21 cellular contexts compared by ENCODE assay signal in the genomic region with DNA sequence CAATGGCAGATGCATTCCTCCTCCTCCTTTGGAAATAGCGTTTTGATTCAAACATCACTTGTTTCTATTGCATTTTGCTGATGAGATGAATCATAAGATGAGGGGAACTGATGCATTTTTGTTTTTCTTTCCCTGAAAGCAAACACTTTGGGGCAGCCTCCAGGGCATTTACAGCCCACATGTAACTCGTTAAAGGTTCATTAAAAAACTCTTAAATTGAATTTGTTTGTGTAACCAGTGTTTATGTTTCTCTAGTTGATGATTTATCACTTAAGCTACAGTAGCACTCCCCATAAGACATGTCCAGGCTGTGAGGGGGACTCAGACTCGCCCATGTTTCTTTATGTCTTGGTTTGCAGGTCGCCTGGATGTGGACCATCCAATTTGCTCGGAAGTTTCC.
DNase-seq lines count a peak whose midpoint lies in the region; TF ChIP-seq lines count a peak whose summit lies in the region.
"Had no signal": no experiment of that assay in that cellular context is flagged by ENCODE, and none has a peak within 500 bp of the region (broad histone marks: within the 10 kb centered on the region; RNA-seq: fewer than 3 reads in every experiment).

No MANE protein-coding gene starts in this region.

- TF ChIP-seq POLR2A in testis (IDR thresholded peaks at IDR 0.05) = no peak

- H3K36me3 ChIP-seq in testis (ENCODE audit: low read depth, missing control alignments) (no peaks in the 10 kb centered on the region), SJCRH30 (no peaks in the 10 kb centered on the region)

- DNase-seq in NCI-H1105 treated with DMSO at 0.1 percent for 48 hours (lab: John Stamatoyannopoulos, UW) (peak; percentile 13), NCI-H1105 (lab: John Stamatoyannopoulos, UW) (no peak), NCI-H69 (lab: John Stamatoyannopoulos, UW) (peak; percentile 18), fibroblast of villous mesenchyme (ENCODE audit: low read depth) (peak; percentile 82), testis (no peak), T-helper 9 cell (no peak), SJCRH30 (no peak)
- DNase-seq: Caco-2; CD8-positive, alpha-beta T cell; Karpas-422; NCI-H1092 treated with DMSO at 0.1 percent for 48 hours; NCI-H146; NCI-H1930; NCI-H2107; NCI-H446 treated with DMSO at 0.1 percent for 48 hours; SHP77; SK-N-SH; SW 1271 had no signal

- WGBS in testis, 2 donors = 27 to 41% methylated on average over 5 of the region's 5 CpGs

- H3K9me3 ChIP-seq in testis (no peaks in the 10 kb centered on the region), SJCRH30 (replicated peaks) (no peaks in the 10 kb centered on the region)
- H3K9me3 ChIP-seq: SK-N-SH had no signal

- H3K4me3 ChIP-seq in fibroblast of villous mesenchyme (ENCODE audit: low read depth, low read length) = no peak overlapping the region
- H3K4me3 ChIP-seq in testis = no peak overlapping the region
- no peak overlapping the region for H3K4me3 ChIP-seq in SJCRH30

- H3K27me3 ChIP-seq in testis (no peaks in the 10 kb centered on the region), SJCRH30 (no peaks in the 10 kb centered on the region)

- no peak overlapping the region for H3K27ac ChIP-seq in testis
- no peak overlapping the region for H3K27ac ChIP-seq in SJCRH30
- H3K27ac ChIP-seq: 22Rv1, C4-2B, RWPE1 had no signal

- TF ChIP-seq CTCF in fibroblast of villous mesenchyme (IDR thresholded peaks at IDR 0.05; ENCODE audit: insufficient read depth, low read depth, low read length) = no peak
- no peak for TF ChIP-seq CTCF in testis (IDR thresholded peaks at IDR 0.05)

- intact Hi-C loops in testis (cut with DNase I; ENCODE audit: low total_unique reads) = no loop called here

- H3K4me1 ChIP-seq in testis = no peaks in the 10 kb centered on the region
- H3K4me1 ChIP-seq in SJCRH30 = no peaks in the 10 kb centered on the region
- H3K4me1 ChIP-seq: Caco-2 had no signal

Comparison
In these comparisons a context has a peak if more than half of its experiments do, and no peak if none do; other contexts are left out.
1. DNase-seq: peak in NCI-H1105 treated with DMSO at 0.1 percent for 48 hours (single experiment), NCI-H69 (single experiment) and fibroblast of villous mesenchyme (single experiment); none in NCI-H1105 (single experiment), testis (single experiment), T-helper 9 cell (single experiment) and SJCRH30 (0 of 2).